In the genomic region with DNA sequence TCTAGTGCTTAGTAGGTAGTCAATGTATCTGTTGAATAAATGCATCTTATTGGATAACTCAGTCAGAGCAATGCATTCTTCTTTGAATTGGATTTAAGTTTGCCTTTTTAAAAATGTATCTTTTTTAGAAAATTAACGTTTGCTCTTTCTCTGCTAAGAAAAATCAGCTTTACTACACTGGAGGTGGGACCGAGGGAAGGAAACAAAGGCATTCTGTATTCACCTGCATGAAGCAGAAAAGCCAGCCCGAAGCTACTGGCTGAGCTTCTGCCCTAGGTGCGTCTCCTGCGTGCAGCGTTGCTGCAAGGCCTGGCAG, we compare ENCODE assay signal across 8 cellular contexts. TPM values are rescaled to one million over a fixed set of nuclear protein-coding genes. Genes with fewer than 3 reads are reported as not detected.
DNase-seq lines count a peak whose midpoint lies in the region; ATAC-seq, FAIRE-seq and TF ChIP-seq lines count a peak whose summit lies in the region.

No MANE protein-coding gene starts in this region.

- no peak for DNase-seq in right cardiac atrium
- DNase-seq in small intestine: no peak

- WGBS in right cardiac atrium: 3% methylated on average over 6 of the region's 6 CpGs
- WGBS in small intestine, 3 donors: 1 to 3% (median 2%) methylated on average over 6 of the region's 6 CpGs

- intact Hi-C loops in right cardiac atrium (cut with DNase I): loop anchor here in 1 of 4 donors (2.0 kb wide), 1 partner anchor 21 kb away; a partner anchor contains a TSS

- H3K4me1 ChIP-seq in right cardiac atrium (ENCODE audit: control insufficient read depth, insufficient read depth, low read length) (peaks cover 4% of the 10 kb centered on the region), small intestine (ENCODE audit: control insufficient read depth in 2 of 2, insufficient read depth in 1 of 2, low read depth in 1 of 2, low read length in 1 of 2) (peaks cover 0 to 3% of the 10 kb centered on the region in 2 donors)

- H3K36me3 ChIP-seq in small intestine (ENCODE audit: control insufficient read depth in 2 of 2, insufficient read depth in 2 of 2, low read length in 2 of 2): no peaks in the 10 kb centered on the region

- peak; percentile 5 for ATAC-seq in GM21723 (IDR thresholded peaks at IDR 0.05; ENCODE audit: unreplicated experiment)
- no peak for ATAC-seq in right cardiac atrium
- no peak for ATAC-seq in GM18861 (IDR thresholded peaks at IDR 0.05; ENCODE audit: unreplicated experiment)
- no peak for ATAC-seq in GM18520 (IDR thresholded peaks at IDR 0.05; ENCODE audit: unreplicated experiment)
- ATAC-seq in HG03039 (IDR thresholded peaks at IDR 0.05; ENCODE audit: unreplicated experiment): no peak
- ATAC-seq in GM18519 (IDR thresholded peaks at IDR 0.05; ENCODE audit: low FRiP score, unreplicated experiment): no peak

- no peak for FAIRE-seq in small intestine (lab: Jason Lieb, UNC)

- H3K27me3 ChIP-seq in right cardiac atrium (ENCODE audit: control insufficient read depth, insufficient read depth) (no peaks in the 10 kb centered on the region), small intestine (ENCODE audit: control insufficient read depth in 2 of 2, insufficient read depth in 2 of 2, low read length in 2 of 2) (no peaks in the 10 kb centered on the region)

- H3K4me3 ChIP-seq in WI38 (ENCODE audit: low read depth, low read length) (peak overlapping the region; percentile 53), right cardiac atrium (ENCODE audit: low read length) (peak overlapping the region; percentile 65), small intestine (ENCODE audit: low read depth in 1 of 2, low read length in 2 of 2) (peak overlapping the region; percentile 3 to 42)

- H3K27ac ChIP-seq in right cardiac atrium (ENCODE audit: low read length) (peak overlapping the region; percentile 98), small intestine (ENCODE audit: low read depth in 1 of 2, low read length in 1 of 2) (peak overlapping the region; percentile 91 to 96)

- no peak for TF ChIP-seq CTCF in WI38 (IDR thresholded peaks at IDR 0.05; ENCODE audit: low read depth, low read length)

- H3K9me3 ChIP-seq in right cardiac atrium (ENCODE audit: control insufficient read depth, low read length) (no peaks in the 10 kb centered on the region), small intestine (ENCODE audit: control insufficient read depth, low read depth) (no peaks in the 10 kb centered on the region)

RNA-seq across cellular contexts. Expression of a gene that starts 22.2 kb away (rescaled TPM):
- 100 to 1,000 TPM; 453 to 583 (median 494) TPM for total RNA-seq in right cardiac atrium
- polyA plus RNA-seq in right cardiac atrium (259 TPM), small intestine (100 to 1,000 TPM in 1 of 3 donors, 10 to 100 TPM in 2; 42.3 to 172 (median 51.3) TPM)
